Comparison of ENCODE assay signal across 17 cellular contexts in the genomic region with DNA sequence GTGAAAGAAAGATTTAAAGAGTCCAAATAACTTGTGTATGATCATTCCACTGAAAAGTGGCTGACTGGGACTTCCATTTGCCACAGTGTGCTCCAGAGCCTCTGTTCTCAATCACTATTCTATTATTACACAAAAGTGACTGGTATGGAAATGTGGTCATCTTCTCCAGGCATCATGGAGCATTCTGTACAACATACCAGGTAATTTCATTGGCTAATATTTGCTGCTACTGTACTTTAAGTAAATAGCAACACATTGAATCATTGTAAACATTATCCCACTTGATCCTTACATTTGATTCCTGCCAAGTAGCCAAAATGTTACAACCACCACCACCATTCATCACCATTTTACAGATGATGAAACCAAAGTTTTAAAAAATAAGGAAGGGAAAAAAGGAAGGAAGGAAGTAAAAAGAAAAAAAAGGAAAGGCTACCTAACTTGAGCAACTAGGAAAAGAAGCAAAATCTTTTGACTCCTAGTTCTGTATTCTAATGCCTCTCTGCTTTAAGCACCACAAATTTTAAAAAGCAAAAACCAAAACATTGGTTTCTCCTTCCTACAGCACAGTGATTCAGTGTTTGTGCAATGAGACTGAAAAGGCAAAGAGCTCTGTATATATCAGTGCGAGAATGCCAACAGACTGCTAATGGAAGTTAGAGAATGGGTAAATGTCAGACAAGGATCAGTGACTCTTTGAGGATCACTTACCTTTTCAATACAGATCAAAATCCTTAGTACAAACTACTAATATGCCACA.
DNase-seq lines count a peak whose midpoint lies in the region; ATAC-seq and TF ChIP-seq lines count a peak whose summit lies in the region.
"Had no signal": no experiment of that assay in that cellular context is flagged by ENCODE, and none has a peak within 500 bp of the region (broad histone marks: within the 10 kb centered on the region; RNA-seq: fewer than 3 reads in every experiment).

No MANE protein-coding gene starts in this region.

- no peaks in the 10 kb centered on the region for H3K9me3 ChIP-seq in adipocyte (ENCODE audit: control insufficient read depth, low read length)
- no peaks in the 10 kb centered on the region for H3K9me3 ChIP-seq in lower lobe of right lung

- H3K4me1 ChIP-seq in adipocyte (ENCODE audit: control insufficient read depth, insufficient read depth, low read length) (peaks cover 46% of the 10 kb centered on the region), lower lobe of right lung (no peaks in the 10 kb centered on the region)

- DNase-seq in AG08395 (ENCODE audit: low spot score) (peak; percentile 40), M059J (ENCODE audit: low read depth) (peak; percentile 47), adipocyte (ENCODE audit: low read depth) (peak; percentile 50), fibroblast of the aortic adventitia (ENCODE audit: low read depth) (peak; percentile 22), lower lobe of right lung (no peak), G401 (ENCODE audit: low spot score) (no peak)
- DNase-seq: activated CD4-positive, CD25-positive, alpha-beta regulatory T cell treated with anti-CD3 and anti-CD28 coated beads, Interleukin-2, amount 50 U/mL, for 72 hours; cortex of kidney; GOT3; Karpas-422; NCI-H1436 treated with DMSO at 0.1 percent for 48 hours; NCI-H2171 treated with DMSO at 0.1 percent for 48 hours; NCI-H69; occipital lobe; T-helper 9 cell had no signal

- H3K9ac ChIP-seq in adipocyte (ENCODE audit: low read length), result no peak overlapping the region

- no peak overlapping the region for H3K4me3 ChIP-seq in adipocyte (ENCODE audit: low read length)
- no peak overlapping the region for H3K4me3 ChIP-seq in fibroblast of the aortic adventitia (ENCODE audit: low read depth, low read length)
- H3K4me3 ChIP-seq in lower lobe of right lung, result no peak overlapping the region

- in situ Hi-C loops in G401 (cut with HindIII; ENCODE audit: low sequenced_read_pairs), result no loop called here

- ATAC-seq in lower lobe of right lung (no peak), GM21423 (IDR thresholded peaks at IDR 0.05; ENCODE audit: unreplicated experiment) (no peak), HG02884 (IDR thresholded peaks at IDR 0.05; ENCODE audit: unreplicated experiment) (no peak)

- TF ChIP-seq CTCF in fibroblast of the aortic adventitia (IDR thresholded peaks at IDR 0.05; ENCODE audit: insufficient read depth, low read length), result no peak
- TF ChIP-seq CTCF in lower lobe of right lung (IDR thresholded peaks at IDR 0.05), result no peak

- H3K36me3 ChIP-seq in adipocyte (ENCODE audit: control insufficient read depth, insufficient read depth, low read length, severe bottlenecking), result no peaks in the 10 kb centered on the region
- no peaks in the 10 kb centered on the region for H3K36me3 ChIP-seq in lower lobe of right lung

- intact Hi-C loops in lower lobe of right lung (cut with DNase I), result no loop called here

- H3K27me3 ChIP-seq in adipocyte (replicated peaks; ENCODE audit: control insufficient read depth, insufficient read depth, low read length), result no peaks in the 10 kb centered on the region
- H3K27me3 ChIP-seq in lower lobe of right lung (ENCODE audit: low read depth), result no peaks in the 10 kb centered on the region

- H3K27ac ChIP-seq in lower lobe of right lung, result no peak overlapping the region

Comparison
In these comparisons a context has a peak if more than half of its experiments do, and no peak if none do; other contexts are left out.
1. DNase-seq: peak in AG08395 (single experiment), M059J (single experiment), adipocyte (single experiment) and fibroblast of the aortic adventitia (single experiment); none in lower lobe of right lung (single experiment) and G401 (single experiment).